ENCODE assay signal across 1 cellular context in genomic region chr4:143728171-143728570, GRCh38.
TF ChIP-seq lines count a peak whose summit lies in the region.

No MANE protein-coding gene starts in this region.

TF ChIP-seq in GM23338, 12 proteins besides CTCF, POLR2A, EP300 and RAD21 (continued from another document):
- TF ChIP-seq ZNF462 (CRISPR knock-in tag; IDR thresholded peaks at IDR 0.05) (no peak), ZNF331 (CRISPR knock-in tag; IDR thresholded peaks at IDR 0.05; ENCODE audit: low read depth) (no peak), CREB1 (CRISPR knock-in tag; IDR thresholded peaks at IDR 0.05; ENCODE audit: low read depth) (no peak)
